16 cellular contexts compared by ENCODE assay signal in the genomic region with DNA sequence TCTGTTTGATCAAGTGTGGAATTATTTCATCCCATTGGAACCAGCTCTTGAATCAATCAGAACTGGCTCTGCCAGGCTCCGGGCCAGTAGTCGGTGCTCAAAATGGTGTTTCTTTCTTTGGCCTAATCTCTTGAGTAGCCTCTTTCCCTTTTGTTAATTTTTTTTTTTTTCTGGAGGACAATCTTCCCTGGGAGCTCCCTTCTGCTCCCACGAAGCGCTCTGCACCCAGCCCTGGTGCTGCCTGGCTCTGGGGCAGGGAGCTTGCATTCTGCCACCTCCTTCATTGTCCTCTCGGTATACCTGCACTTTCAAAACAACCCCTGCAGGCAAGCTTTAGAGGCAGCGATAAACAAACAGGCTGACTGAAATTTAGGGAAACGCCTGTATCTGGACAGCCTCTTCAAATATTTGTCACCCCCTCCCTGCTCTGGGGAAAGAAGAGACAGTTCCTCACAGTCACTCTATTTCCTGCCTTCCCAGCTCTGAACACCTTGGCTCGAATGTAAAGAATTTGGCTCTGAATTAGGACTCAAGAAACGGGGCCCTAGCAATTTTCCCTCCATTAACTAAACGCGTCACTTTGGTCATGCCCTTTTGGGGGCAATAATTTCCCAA. TPM values are rescaled to one million over a fixed set of nuclear protein-coding genes. Genes with fewer than 3 reads are reported as not detected.
DNase-seq lines count a peak whose midpoint lies in the region; ATAC-seq, FAIRE-seq and TF ChIP-seq lines count a peak whose summit lies in the region.
"Had no signal": no experiment of that assay in that cellular context is flagged by ENCODE, and none has a peak within 500 bp of the region (broad histone marks: within the 10 kb centered on the region; RNA-seq: fewer than 3 reads in every experiment).

No MANE protein-coding gene starts in this region.

- in situ Hi-C loops in HepG2 (cut with HindIII; ENCODE audit: extremely low pct_ligation_motif_present, low pct_unique_long_range_greater_than_20kb), result loop anchor here (10.0 kb wide), 1 partner anchor 691 kb away; no protein-coding TSS in a partner anchor

- DNase-seq in HepG2 (ENCODE audit: low spot score), result no peak
- no peak for DNase-seq in right lobe of liver
- DNase-seq in HTR-8/SVneo (ENCODE audit: insufficient read length, low spot score), result no peak
- DNase-seq in activated CD4-positive, alpha-beta T cell treated with anti-CD3 and anti-CD28 coated beads, Interleukin-2, amount 50 U/mL, for 1 hour, result no peak
- DNase-seq: activated CD4-positive, alpha-beta memory T cell treated with anti-CD3 and anti-CD28 coated beads for 36 hours; activated effector memory CD4-positive, alpha-beta T cell treated with Interleukin-2 at 50 U/mL for 16 hours; T1000 had no signal

- H3K79me2 ChIP-seq in HepG2 (ENCODE audit: insufficient read depth, low read length), result no peaks in the 10 kb centered on the region

- POLR2A ChIA-PET in HepG2 (lab: Yijun Ruan, JAX), result no interaction called here

- H3K27ac ChIP-seq in liver (ENCODE audit: low read depth in 1 of 2, low read length in 2 of 2), result peak overlapping the region; percentile 16 to 34
- no peak overlapping the region for H3K27ac ChIP-seq in HepG2 (ENCODE audit: extremely low read length, insufficient read depth, low read length)
- peak overlapping the region in 2 of 3 donors; percentile 14 to 16 for H3K27ac ChIP-seq in right lobe of liver
- H3K27ac ChIP-seq: suprapubic skin had no signal

- BruUV-seq in HepG2 (replicated peaks; lab: Mats Ljungman, UMichigan), result no TSS peak

- CTCF ChIA-PET in HepG2 (lab: Yijun Ruan, JAX; ENCODE audit: low intra/inter-chr PET ratio, low total read pairs), result interaction anchor here (2.6 kb wide), 1 partner anchor 327 kb away, joined by 42 read pairs; no protein-coding TSS in a partner anchor

- H3K36me3 Mint-ChIP-seq in activated T-helper 17 cell treated with anti-CD3 and anti-CD28 coated beads, Interleukin-2, amount 50 U/mL, for 72 hours (ENCODE audit: low read depth), result no peaks in the 10 kb centered on the region
- H3K36me3 Mint-ChIP-seq: activated CD4-positive, alpha-beta memory T cell treated with anti-CD3 and anti-CD28 coated beads for 36 hours; IgD-negative memory B cell had no signal

- peak overlapping the region; percentile 67 for H3K4me3 Mint-ChIP-seq in activated T-helper 17 cell treated with anti-CD3 and anti-CD28 coated beads, Interleukin-2, amount 50 U/mL, for 72 hours

- 57% methylated on average over 11 of the region's 11 CpGs for WGBS in liver
- WGBS in HepG2 (ENCODE audit: low lambda C conversion rate), result 56% methylated on average over 11 of the region's 11 CpGs
- WGBS in right lobe of liver (ENCODE audit: insufficient coverage, low coverage, low lambda C conversion rate, missing lambda C conversion rate), result 40% methylated on average over 11 of the region's 11 CpGs

- FAIRE-seq in HepG2 (lab: Jason Lieb, UNC) (no peak), HTR-8/SVneo (lab: Jason Lieb, UNC) (no peak)
- FAIRE-seq: D721Med had no signal

- no peaks in the 10 kb centered on the region for H3K4me1 Mint-ChIP-seq in activated T-helper 17 cell treated with anti-CD3 and anti-CD28 coated beads, Interleukin-2, amount 50 U/mL, for 72 hours

- no peak for ATAC-seq in HepG2
- no peak for ATAC-seq in activated T-helper 17 cell treated with anti-CD3 and anti-CD28 coated beads, Interleukin-2, amount 50 U/mL, for 72 hours (replicated peaks)
- ATAC-seq in right lobe of liver, result peak; percentile 20 to 46 (median 36)
- no peak for ATAC-seq in GM21360 (IDR thresholded peaks at IDR 0.05; ENCODE audit: unreplicated experiment)
- no peak for ATAC-seq in HG03135 (IDR thresholded peaks at IDR 0.05; ENCODE audit: unreplicated experiment)
- ATAC-seq: gastroesophageal sphincter had no signal

- TF ChIP-seq POLR2A in HepG2 (IDR thresholded peaks at IDR 0.05; ENCODE audit: insufficient read depth in 1 of 2, low read depth in 2 of 2, low read length in 2 of 2) (no peak), right lobe of liver (IDR thresholded peaks at IDR 0.05) (no peak)

- TF ChIP-seq RAD21 in liver (IDR thresholded peaks at IDR 0.05) (peak in 1 of 2 donors; percentile 50), HepG2 (CRISPR knock-in tag; IDR thresholded peaks at IDR 0.05) (no peak)

- H3K9ac ChIP-seq in liver (ENCODE audit: low read depth in 1 of 2, low read length in 2 of 2), result no peak overlapping the region
- H3K9ac ChIP-seq in HepG2 (ENCODE audit: insufficient read depth, low read depth, low read length), result no peak overlapping the region

- H3K36me3 ChIP-seq in liver (ENCODE audit: control insufficient read depth in 4 of 4, insufficient read depth in 3 of 4, low read depth in 1 of 4, low read length in 3 of 4), result no peaks in the 10 kb centered on the region
- no peaks in the 10 kb centered on the region for H3K36me3 ChIP-seq in HepG2 (replicated peaks in 1 of 2; ENCODE audit: control insufficient read depth in 1 of 2, insufficient read depth in 2 of 2, low read length in 2 of 2)
- H3K36me3 ChIP-seq in right lobe of liver, result no peaks in the 10 kb centered on the region
- H3K36me3 ChIP-seq: gastroesophageal sphincter, suprapubic skin had no signal

- H3K27me3 Mint-ChIP-seq in activated T-helper 17 cell treated with anti-CD3 and anti-CD28 coated beads, Interleukin-2, amount 50 U/mL, for 72 hours, result peaks cover 44% of the 10 kb centered on the region

- no peaks in the 10 kb centered on the region for H3K9me3 Mint-ChIP-seq in activated T-helper 17 cell treated with anti-CD3 and anti-CD28 coated beads, Interleukin-2, amount 50 U/mL, for 72 hours
- H3K9me3 Mint-ChIP-seq: activated CD4-positive, alpha-beta memory T cell treated with anti-CD3 and anti-CD28 coated beads for 36 hours had no signal

- H3K4me3 ChIP-seq in liver (ENCODE audit: low read depth in 1 of 3, low read length in 3 of 3), result no peak overlapping the region
- no peak overlapping the region for H3K4me3 ChIP-seq in HepG2 (replicated peaks in 1 of 3; ENCODE audit: insufficient read depth in 1 of 3, low read depth in 2 of 3, low read length in 3 of 3)
- no peak overlapping the region for H3K4me3 ChIP-seq in right lobe of liver
- H3K4me3 ChIP-seq: body of pancreas had no signal

- intact Hi-C loops in HepG2 (cut with micrococcal nuclease; ENCODE audit: unreplicated experiment), result no loop called here
- intact Hi-C loops in right lobe of liver (cut with DNase I), result loop anchor here in 1 of 2 donors (10.0 kb wide), 1 partner anchor 331 kb away; no protein-coding TSS in a partner anchor

- H2AFZ ChIP-seq in HepG2 (ENCODE audit: low read length), result no peak overlapping the region

- TF ChIP-seq EP300 in HepG2 (IDR thresholded peaks at IDR 0.05; ENCODE audit: low read depth in 2 of 2, low read length in 2 of 2) (no peak), HepG2 (CRISPR knock-in tag; IDR thresholded peaks at IDR 0.05; ENCODE audit: borderline replicate concordance) (no peak)

- H3K27ac Mint-ChIP-seq in activated T-helper 17 cell treated with anti-CD3 and anti-CD28 coated beads, Interleukin-2, amount 50 U/mL, for 72 hours, result no peak overlapping the region
- H3K27ac Mint-ChIP-seq: activated CD4-positive, alpha-beta memory T cell treated with anti-CD3 and anti-CD28 coated beads for 36 hours; IgD-negative memory B cell had no signal

- TF ChIP-seq CTCF in liver (IDR thresholded peaks at IDR 0.05; ENCODE audit: low read depth, low read length, missing input control), result no peak
- no peak for TF ChIP-seq CTCF in HepG2 (CRISPR knock-in tag; IDR thresholded peaks at IDR 0.05)
- no peak for TF ChIP-seq CTCF in right lobe of liver (IDR thresholded peaks at IDR 0.05)

- no peaks in the 10 kb centered on the region for H3K27me3 ChIP-seq in liver (ENCODE audit: control insufficient read depth in 4 of 4, insufficient read depth in 4 of 4, low read length in 3 of 4)
- peaks cover 0 to 15% of the 10 kb centered on the region in 2 experiments; a peak in 4 of 5 replicates for H3K27me3 ChIP-seq in HepG2 (ENCODE audit: control insufficient read depth in 1 of 2, insufficient read depth in 2 of 2, low read length in 2 of 2)
- H3K27me3 ChIP-seq in right lobe of liver, result no peaks in the 10 kb centered on the region
- H3K27me3 ChIP-seq: gastroesophageal sphincter had no signal

- no peak overlapping the region for H3K4me2 ChIP-seq in HepG2 (ENCODE audit: low read depth, low read length)

- H3K4me1 ChIP-seq in liver (ENCODE audit: control insufficient read depth in 4 of 4, insufficient read depth in 4 of 4, low read length in 3 of 4), result peaks cover 2 to 16% (median 9%) of the 10 kb centered on the region in 4 donors
- H3K4me1 ChIP-seq in HepG2 (ENCODE audit: insufficient read depth, low read length), result no peaks in the 10 kb centered on the region
- H3K4me1 ChIP-seq in right lobe of liver, result peaks cover 0 to 18% (median 2%) of the 10 kb centered on the region in 4 donors

- no peaks in the 10 kb centered on the region for H4K20me1 ChIP-seq in HepG2 (ENCODE audit: insufficient read depth, low read length)

- H3K9me3 ChIP-seq in liver (ENCODE audit: control insufficient read depth in 4 of 4, low read length in 3 of 4), result no peaks in the 10 kb centered on the region
- H3K9me3 ChIP-seq in HepG2 (ENCODE audit: low read length), result no peaks in the 10 kb centered on the region
- H3K9me3 ChIP-seq in right lobe of liver, result no peaks in the 10 kb centered on the region
- H3K9me3 ChIP-seq: body of pancreas, gastroesophageal sphincter, suprapubic skin had no signal

RNA-seq across cellular contexts. Expression of gene THSD4, which starts 1.1 kb away (rescaled TPM):
- total RNA-seq in liver (10 to 100 TPM in 1 of 2 donors, under 1 TPM in 1; 0.23 to 11.5 TPM), HepG2 (2016; rRNA removed; fragmentation: Illumina TruSeq; extraction: Trizol) (0.07 TPM in 2 replicates), right lobe of liver (10 to 100 TPM in 4 of 6 experiments, 1 to 10 TPM in 2; 5.2 to 21.8 (median 13.7) TPM)
- polyA plus RNA-seq in liver (1 to 10 TPM; 1.3 to 2.5 TPM), HepG2 (2011; rRNA removed) (0.21 and 0.26 TPM in 2 replicates)
- total RNA-seq in HepG2 (2016; cell fraction: cytosol; rRNA removed; fragmentation: Illumina TruSeq; extraction: Trizol; ENCODE audit: low read depth), result not detected in 2 replicates
- 0.04 TPM in 1 of 2 replicates, not detected in the other for total RNA-seq in HepG2 (2016; cell fraction: insoluble cytoplasmic fraction; rRNA removed; fragmentation: Illumina TruSeq; extraction: Trizol)
- total RNA-seq in HepG2 (2016; cell fraction: membrane; rRNA removed; fragmentation: Illumina TruSeq; extraction: Trizol), result 0.06 and 0.07 TPM in 2 replicates
- 0.16 TPM in 1 of 2 replicates, not detected in the other for total RNA-seq in HepG2 (2016; cell fraction: nucleus; rRNA removed; fragmentation: Illumina TruSeq; extraction: Trizol)
- polyA plus RNA-seq in HepG2 (2011; cell fraction: cytosol; rRNA removed), result 0.15 and 0.27 TPM in 2 replicates
- 0.24 and 0.33 TPM in 2 replicates for polyA plus RNA-seq in HepG2 (2011; cell fraction: nucleus; rRNA removed)
- polyA plus RNA-seq in HepG2 (2012), result 0.24 and 0.53 TPM in 2 replicates
- 0.03 TPM in 1 of 2 replicates, not detected in the other for polyA plus RNA-seq in HepG2 (2016; cell fraction: cytosol; fragmentation: Illumina TruSeq; extraction: Trizol; ENCODE audit: low read depth)
- polyA plus RNA-seq in HepG2 (2016; cell fraction: insoluble cytoplasmic fraction; fragmentation: Illumina TruSeq; extraction: Trizol; ENCODE audit: low read depth), result not detected in 2 replicates
- polyA plus RNA-seq in HepG2 (2016; cell fraction: membrane; fragmentation: Illumina TruSeq; extraction: Trizol; ENCODE audit: low read depth), result 0.03 and 0.12 TPM in 2 replicates
- polyA plus RNA-seq in HepG2 (2016; cell fraction: nucleus; fragmentation: Illumina TruSeq; extraction: Trizol; ENCODE audit: insufficient read depth, low read depth), result 0.15 TPM in 1 of 2 replicates, not detected in the other
- 0.06 and 7.6 TPM in 2 replicates for polyA minus RNA-seq in HepG2 (2011; rRNA and poly(A)+ RNA removed; ENCODE audit: low replicate concordance)
- polyA minus RNA-seq in HepG2 (2011; cell fraction: cytosol; rRNA and poly(A)+ RNA removed), result 0.10 and 0.26 TPM in 2 replicates
- 0.12 and 0.26 TPM in 2 replicates for polyA minus RNA-seq in HepG2 (2011; cell fraction: nucleus; rRNA and poly(A)+ RNA removed)
- under 1 TPM in 1 of 2 donors, not detected in 1; 0.08 TPM for total RNA-seq in activated T-helper 17 cell treated with anti-CD3 and anti-CD28 coated beads, Interleukin-2, amount 50 U/mL, for 72 hours
- total RNA-seq: activated CD4-positive, alpha-beta memory T cell treated with anti-CD3 and anti-CD28 coated beads for 36 hours had no signal
- polyA plus RNA-seq: IgD-negative memory B cell had no signal

Comparison
In these comparisons a context has a peak if more than half of its experiments do, and no peak if none do; other contexts are left out.
1. ATAC-seq: peak in right lobe of liver (4 of 4); none in HepG2 (single experiment), activated T-helper 17 cell treated with anti-CD3 and anti-CD28 coated beads, Interleukin-2, amount 50 U/mL, for 72 hours (single experiment), GM21360 (single experiment) and HG03135 (single experiment).